8 cellular contexts compared by ENCODE assay signal in genomic region chr19:40576585-40577451, GRCh38. TPM values are rescaled to one million over a fixed set of nuclear protein-coding genes. Genes with fewer than 3 reads are reported as not detected.
DNase-seq lines count a peak whose midpoint lies in the region; ATAC-seq and TF ChIP-seq lines count a peak whose summit lies in the region.

A gene with protein sequence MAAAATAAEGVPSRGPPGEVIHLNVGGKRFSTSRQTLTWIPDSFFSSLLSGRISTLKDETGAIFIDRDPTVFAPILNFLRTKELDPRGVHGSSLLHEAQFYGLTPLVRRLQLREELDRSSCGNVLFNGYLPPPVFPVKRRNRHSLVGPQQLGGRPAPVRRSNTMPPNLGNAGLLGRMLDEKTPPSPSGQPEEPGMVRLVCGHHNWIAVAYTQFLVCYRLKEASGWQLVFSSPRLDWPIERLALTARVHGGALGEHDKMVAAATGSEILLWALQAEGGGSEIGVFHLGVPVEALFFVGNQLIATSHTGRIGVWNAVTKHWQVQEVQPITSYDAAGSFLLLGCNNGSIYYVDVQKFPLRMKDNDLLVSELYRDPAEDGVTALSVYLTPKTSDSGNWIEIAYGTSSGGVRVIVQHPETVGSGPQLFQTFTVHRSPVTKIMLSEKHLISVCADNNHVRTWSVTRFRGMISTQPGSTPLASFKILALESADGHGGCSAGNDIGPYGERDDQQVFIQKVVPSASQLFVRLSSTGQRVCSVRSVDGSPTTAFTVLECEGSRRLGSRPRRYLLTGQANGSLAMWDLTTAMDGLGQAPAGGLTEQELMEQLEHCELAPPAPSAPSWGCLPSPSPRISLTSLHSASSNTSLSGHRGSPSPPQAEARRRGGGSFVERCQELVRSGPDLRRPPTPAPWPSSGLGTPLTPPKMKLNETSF (plus strand): TSS chr19:40576873. CDS start chr19:40576900, 27 bp downstream.

- H3K4me1 ChIP-seq in adipocyte (ENCODE audit: control insufficient read depth, insufficient read depth, low read length) (peaks cover 3% of the 10 kb centered on the region), cardiac muscle cell (ENCODE audit: low read depth) (no peaks in the 10 kb centered on the region)

- H3K27ac ChIP-seq in cardiac muscle cell: no peak within 1 kb of the TSS

- H3K4me3 Mint-ChIP-seq in type B pancreatic cell: peak within 1 kb of the TSS; percentile 90

- no peak for TF ChIP-seq CTCF in GM12875 (IDR thresholded peaks at IDR 0.05; ENCODE audit: borderline replicate concordance, insufficient read depth, low read depth, low read length)
- TF ChIP-seq CTCF in cardiac muscle cell (IDR thresholded peaks at IDR 0.05; ENCODE audit: low read depth, low read length): no peak
- no peak for TF ChIP-seq CTCF in type B pancreatic cell (conservative IDR thresholded peaks at IDR 0.05)

- no peaks in the 10 kb centered on the region for H3K27me3 ChIP-seq in adipocyte (replicated peaks; ENCODE audit: control insufficient read depth, insufficient read depth, low read length)
- no peaks in the 10 kb centered on the region for H3K27me3 ChIP-seq in cardiac muscle cell

- H3K4me3 ChIP-seq in GM12875 (ENCODE audit: low read depth, low read length): peak within 1 kb of the TSS; percentile 85
- H3K4me3 ChIP-seq in adipocyte (ENCODE audit: low read length): peak within 1 kb of the TSS; percentile 90
- peak within 1 kb of the TSS; percentile 90 for H3K4me3 ChIP-seq in cardiac muscle cell

- H3K36me3 Mint-ChIP-seq in type B pancreatic cell: no peaks in the 10 kb centered on the region

- H3K9ac ChIP-seq in adipocyte (ENCODE audit: low read length): peak within 1 kb of the TSS; percentile 84

- H3K9me3 ChIP-seq in adipocyte (ENCODE audit: control insufficient read depth, low read length): no peaks in the 10 kb centered on the region
- no peaks in the 10 kb centered on the region for H3K9me3 ChIP-seq in cardiac muscle cell (ENCODE audit: low read depth)

- no peaks in the 10 kb centered on the region for H3K27me3 Mint-ChIP-seq in type B pancreatic cell

- H3K4me1 Mint-ChIP-seq in type B pancreatic cell (ENCODE audit: unreplicated experiment): no peaks in the 10 kb centered on the region

- ATAC-seq in HG02840 (IDR thresholded peaks at IDR 0.05; ENCODE audit: low FRiP score, unreplicated experiment): peak; percentile 96

- no peak within 1 kb of the TSS for H3K27ac Mint-ChIP-seq in type B pancreatic cell

- H3K36me3 ChIP-seq in adipocyte (ENCODE audit: control insufficient read depth, insufficient read depth, low read length, severe bottlenecking) (peaks cover 10% of the 10 kb centered on the region), cardiac muscle cell (no peaks in the 10 kb centered on the region)

- peak; percentile 95 for DNase-seq in NCI-H1436 (lab: John Stamatoyannopoulos, UW)
- peak; percentile 89 for DNase-seq in T follicular helper cell (ENCODE audit: low read depth)
- peak; percentile 97 for DNase-seq in adipocyte (ENCODE audit: low read depth)
- DNase-seq in cardiac muscle cell (ENCODE audit: low read depth in 1 of 2, low spot score in 1 of 2): peak; percentile 94 to 97
- peak; percentile 93 for DNase-seq in pons (ENCODE audit: low spot score)
- DNase-seq in type B pancreatic cell (ENCODE audit: extremely low spot score, unreplicated experiment): peak; percentile 94

- no peaks in the 10 kb centered on the region for H3K9me3 Mint-ChIP-seq in type B pancreatic cell

RNA-seq across cellular contexts. Expression of the gene that starts here (rescaled TPM):
- total RNA-seq in cardiac muscle cell: 53.3 and 63.6 TPM in 2 replicates
- polyA plus RNA-seq in cardiac muscle cell: 70.1 and 83.4 TPM in 2 replicates
- 54.6 and 55.4 TPM in 2 replicates for total RNA-seq in type B pancreatic cell (ENCODE audit: low replicate concordance)
